8 cellular contexts compared by ENCODE assay signal in the genomic region with DNA sequence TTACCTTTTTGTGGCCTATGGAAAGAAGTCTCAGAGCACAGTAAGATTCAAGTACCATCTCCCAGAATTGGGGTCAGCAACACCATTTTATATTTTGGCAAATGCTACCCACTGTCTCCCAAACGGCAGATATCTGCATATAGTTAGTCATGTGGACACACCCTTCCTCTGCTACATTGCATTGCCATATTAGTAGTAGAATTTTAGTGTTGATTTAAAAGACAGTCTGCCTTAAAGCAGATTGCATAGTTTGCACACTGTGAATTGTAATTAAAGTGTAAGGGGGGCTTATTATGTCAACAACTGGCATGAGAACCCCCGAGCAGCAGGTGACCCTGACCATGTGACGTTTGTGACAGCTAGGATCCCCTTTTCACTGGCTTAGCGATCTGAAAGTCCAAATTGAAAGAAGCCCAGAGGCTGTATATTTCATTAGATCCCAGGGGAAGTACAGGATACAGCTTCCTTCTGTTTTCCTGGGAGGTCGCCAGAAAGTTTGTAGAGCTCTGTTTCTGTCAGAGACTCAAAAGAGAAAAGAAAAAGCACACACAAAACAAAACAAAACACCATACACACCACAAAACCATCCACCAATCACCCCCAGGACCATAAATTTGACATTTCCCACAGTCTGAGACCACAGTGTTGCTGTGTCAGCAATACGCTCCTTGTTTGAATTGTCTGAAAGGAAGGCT.
DNase-seq lines count a peak whose midpoint lies in the region; ATAC-seq and TF ChIP-seq lines count a peak whose summit lies in the region.

No MANE protein-coding gene starts in this region.

- H3K27me3 ChIP-seq in vagina = no peaks in the 10 kb centered on the region

- intact Hi-C loops in Right ventricle myocardium inferior (cut with DNase I) (loop anchor here (5.0 kb wide), 3 partner anchors 43 to 172 kb away; a partner anchor contains a TSS), cardiac septum (cut with DNase I) (loop anchor here (5.0 to 10.0 kb wide), 3 partner anchors 83 to 190 kb away; no protein-coding TSS in a partner anchor), vagina (cut with DNase I) (no loop called here)

- H3K36me3 ChIP-seq in vagina = no peaks in the 10 kb centered on the region

- H3K9me3 ChIP-seq in vagina = no peaks in the 10 kb centered on the region

- peak overlapping the region; percentile 28 to 39 for H3K4me3 ChIP-seq in vagina

- H3K27ac ChIP-seq in cingulate gyrus (ENCODE audit: low read depth, low read length) (peak overlapping the region; percentile 83), vagina (peak overlapping the region; percentile 67)

- peaks cover 34% of the 10 kb centered on the region for H3K4me1 ChIP-seq in vagina

- peak; percentile 76 for ATAC-seq in Right ventricle myocardium inferior
- ATAC-seq in HG03135 (IDR thresholded peaks at IDR 0.05; ENCODE audit: unreplicated experiment) = no peak
- ATAC-seq in HG03432 (IDR thresholded peaks at IDR 0.05; ENCODE audit: unreplicated experiment) = no peak

- no peak for TF ChIP-seq POLR2A in vagina (IDR thresholded peaks at IDR 0.05)

- no peak for TF ChIP-seq CTCF in vagina (IDR thresholded peaks at IDR 0.05)

- no peak for DNase-seq in Right ventricle myocardium inferior (ENCODE audit: missing footprints)
- DNase-seq in cardiac septum (ENCODE audit: low spot score) = no peak
- peak; percentile 64 to 68 for DNase-seq in lung microvascular endothelial cell (ENCODE audit: low read depth in 2 of 2)
- DNase-seq in vagina (ENCODE audit: extremely low spot score in 2 of 2) = no peak
- DNase-seq in COLO668 (lab: John Stamatoyannopoulos, UW; ENCODE audit: unreplicated experiment) = no peak

Comparison
In these comparisons a context has a peak if more than half of its experiments do, and no peak if none do; other contexts are left out.
1. DNase-seq: peak in lung microvascular endothelial cell (2 of 2); none in Right ventricle myocardium inferior (single experiment), cardiac septum (single experiment), vagina (0 of 2) and COLO668 (single experiment).